9 cellular contexts compared by ENCODE assay signal in genomic region chr12:102917026-102917787, GRCh38. TPM values are rescaled to one million over a fixed set of nuclear protein-coding genes. Genes with fewer than 3 reads are reported as not detected.
DNase-seq lines count a peak whose midpoint lies in the region; ATAC-seq and TF ChIP-seq lines count a peak whose summit lies in the region.
"Had no signal": no experiment of that assay in that cellular context is flagged by ENCODE, and none has a peak within 500 bp of the region (broad histone marks: within the 10 kb centered on the region; RNA-seq: fewer than 3 reads in every experiment).

Gene PAH, minus strand, starts transcription at chr12:102917244. Its CDS starts 114 bp downstream, at chr12:102917130.

- no peaks in the 10 kb centered on the region for H3K9me3 Mint-ChIP-seq in activated naive CD4-positive, alpha-beta T cell treated with anti-CD3 and anti-CD28 coated beads for 36 hours

- peaks cover 7% of the 10 kb centered on the region for H3K4me1 Mint-ChIP-seq in activated naive CD4-positive, alpha-beta T cell treated with anti-CD3 and anti-CD28 coated beads for 36 hours (ENCODE audit: low read depth)

- CTCF ChIA-PET in activated naive CD4-positive, alpha-beta T cell treated with anti-CD3 and anti-CD28 coated beads for 36 hours (lab: Charles Lee) = interaction anchor here (0.6 kb wide), 1 partner anchor 543 kb away, joined by 3 read pairs; no protein-coding TSS in a partner anchor

- 7 to 8% methylated on average over 29 to 30 of the region's 30 CpGs for WGBS in lung, 2 donors

- no peaks in the 10 kb centered on the region for H3K36me3 ChIP-seq in lung (ENCODE audit: control insufficient read depth in 2 of 2, insufficient read depth in 2 of 2, low read length in 2 of 2)
- H3K36me3 ChIP-seq in brain microvascular endothelial cell (replicated peaks) = no peaks in the 10 kb centered on the region
- H3K36me3 ChIP-seq: BLaER1 treated with 17β-estradiol and CSF1 and Interleukin-3, amounts not matched to agents 10 nM and 100 nM had no signal

- no peak within 1 kb of the TSS for H3K4me3 ChIP-seq in lung
- no peak within 1 kb of the TSS for H3K4me3 ChIP-seq in brain microvascular endothelial cell (ENCODE audit: low read depth, low read length)
- H3K4me3 ChIP-seq: BLaER1 treated with 17β-estradiol and CSF1 and Interleukin-3, amounts not matched to agents 10 nM and 100 nM had no signal

- no peaks in the 10 kb centered on the region for H3K4me1 ChIP-seq in lung (ENCODE audit: control insufficient read depth in 2 of 2, insufficient read depth in 2 of 2, low read length in 2 of 2)
- H3K4me1 ChIP-seq: BLaER1 treated with 17β-estradiol and CSF1 and Interleukin-3, amounts not matched to agents 10 nM and 100 nM had no signal

- peak within 1 kb of the TSS; percentile 62 for H3K4me3 Mint-ChIP-seq in activated naive CD4-positive, alpha-beta T cell treated with anti-CD3 and anti-CD28 coated beads for 36 hours

- H3K9me3 ChIP-seq in lung (ENCODE audit: control insufficient read depth in 2 of 2, insufficient read depth in 1 of 2, low read length in 1 of 2) = no peaks in the 10 kb centered on the region
- H3K9me3 ChIP-seq: BLaER1 treated with 17β-estradiol and CSF1 and Interleukin-3, amounts not matched to agents 10 nM and 100 nM had no signal

- no peaks in the 10 kb centered on the region for H3K36me3 Mint-ChIP-seq in activated naive CD4-positive, alpha-beta T cell treated with anti-CD3 and anti-CD28 coated beads for 36 hours (ENCODE audit: low read depth)

- H3K27ac ChIP-seq in lung (ENCODE audit: low read depth in 1 of 2, low read length in 1 of 2) = no peak within 1 kb of the TSS
- no peak within 1 kb of the TSS for H3K27ac ChIP-seq in brain microvascular endothelial cell
- H3K27ac ChIP-seq: BLaER1 treated with 17β-estradiol and CSF1 and Interleukin-3, amounts not matched to agents 10 nM and 100 nM had no signal

- intact Hi-C loops in activated naive CD4-positive, alpha-beta T cell treated with anti-CD3 and anti-CD28 coated beads for 36 hours (cut with micrococcal nuclease) = no loop called here

- TF ChIP-seq CTCF in lung (IDR thresholded peaks at IDR 0.05; ENCODE audit: control extremely low read depth, extremely low read depth) (no peak), brain microvascular endothelial cell (IDR thresholded peaks at IDR 0.05; ENCODE audit: low read depth, low read length, missing control alignments) (no peak)

- H3K27me3 ChIP-seq in lung (ENCODE audit: control insufficient read depth, insufficient read depth) = no peaks in the 10 kb centered on the region
- no peaks in the 10 kb centered on the region for H3K27me3 ChIP-seq in brain microvascular endothelial cell (replicated peaks)
- H3K27me3 ChIP-seq: BLaER1 treated with 17β-estradiol and CSF1 and Interleukin-3, amounts not matched to agents 10 nM and 100 nM had no signal

- in situ Hi-C loops in brain microvascular endothelial cell (cut with HindIII; ENCODE audit: low pct_ligation_motif_present, low sequenced_read_pairs) = no loop called here

- ATAC-seq in HG03571 (IDR thresholded peaks at IDR 0.05; ENCODE audit: unreplicated experiment) (peak; percentile 57), lung (ENCODE audit: insufficient read depth, low FRiP score) (peak; percentile 32), GM18520 (IDR thresholded peaks at IDR 0.05; ENCODE audit: unreplicated experiment) (no peak)

- DNase-seq in activated effector memory CD4-positive, alpha-beta T cell treated with anti-CD3 and anti-CD28 coated beads, Interleukin-2, amount 50 U/mL, for 16 hours = peak; percentile 63
- no peak for DNase-seq in activated effector memory CD4-positive, alpha-beta T cell treated with Interleukin-2 at 50 U/mL for 16 hours
- DNase-seq in activated naive CD4-positive, alpha-beta T cell treated with anti-CD3 and anti-CD28 coated beads for 36 hours = peak; percentile 14
- DNase-seq in lung (ENCODE audit: low spot score) (no peak), NCI-H1105 treated with DMSO at 0.1 percent for 48 hours (lab: John Stamatoyannopoulos, UW) (no peak), brain microvascular endothelial cell (no peak)

- H3K27ac Mint-ChIP-seq in activated naive CD4-positive, alpha-beta T cell treated with anti-CD3 and anti-CD28 coated beads for 36 hours = no peak within 1 kb of the TSS

- H3K27me3 Mint-ChIP-seq in activated naive CD4-positive, alpha-beta T cell treated with anti-CD3 and anti-CD28 coated beads for 36 hours (ENCODE audit: low read depth) = peaks cover 2% of the 10 kb centered on the region

RNA-seq across cellular contexts. Expression of gene PAH, which starts in this region (rescaled TPM):
- total RNA-seq in activated naive CD4-positive, alpha-beta T cell treated with anti-CD3 and anti-CD28 coated beads for 36 hours = not detected
- under 1 TPM; 0.57 to 0.64 TPM for total RNA-seq in lung
- under 1 TPM in 1 of 2 donors, not detected in 1; 0.06 TPM for polyA plus RNA-seq in lung

Comparison
In these comparisons a context has a peak if more than half of its experiments do, and no peak if none do; other contexts are left out.
1. Peak in DNase-seq in activated naive CD4-positive, alpha-beta T cell treated with anti-CD3 and anti-CD28 coated beads for 36 hours; RNA of the gene not detected or under 1 TPM.
2. Peak in ATAC-seq in lung; RNA of the gene not detected or under 1 TPM.